In genomic region chrX:15674514-15674898, GRCh38 we compare ENCODE assay signal across 8 cellular contexts. TPM values are rescaled to one million over a fixed set of nuclear protein-coding genes. Genes with fewer than 3 reads are reported as not detected.
DNase-seq lines count a peak whose midpoint lies in the region; ATAC-seq and TF ChIP-seq lines count a peak whose summit lies in the region.

No MANE protein-coding gene starts in this region.

- H3K9ac ChIP-seq in BLaER1 treated with 17β-estradiol and CSF1 and Interleukin-3, amounts not matched to agents 10 nM and 100 nM = peak overlapping the region; percentile 84 to 94 (median 89)

- H4K20me1 ChIP-seq in BLaER1 treated with 17β-estradiol and CSF1 and Interleukin-3, amounts not matched to agents 10 nM and 100 nM = peaks cover 7 to 43% (median 35%) of the 10 kb centered on the region in 11 experiments; a peak in 17 of 22 replicates

- peaks cover 0 to 6% (median 0%) of the 10 kb centered on the region in 11 experiments; a peak in 2 of 22 replicates for H3K9me3 ChIP-seq in BLaER1 treated with 17β-estradiol and CSF1 and Interleukin-3, amounts not matched to agents 10 nM and 100 nM (replicated peaks in 1 of 11)
- no peaks in the 10 kb centered on the region for H3K9me3 ChIP-seq in left ventricle myocardium inferior (replicated peaks)

- H3K27me3 Mint-ChIP-seq in activated naive CD8-positive, alpha-beta T cell treated with anti-CD3 and anti-CD28 coated beads, Interleukin-2, amount 50 U/mL, for 24 hours = no peaks in the 10 kb centered on the region

- TF ChIP-seq CTCF in left ventricle myocardium inferior (IDR thresholded peaks at IDR 0.05; ENCODE audit: borderline replicate concordance) = no peak
- no peak for TF ChIP-seq CTCF in retinal pigment epithelial cell (conservative IDR thresholded peaks at IDR 0.05; ENCODE audit: low read depth, low read length)

- H3K4me2 ChIP-seq in BLaER1 treated with 17β-estradiol and CSF1 and Interleukin-3, amounts not matched to agents 10 nM and 100 nM = peak overlapping the region; percentile 87 to 98 (median 95)

- intact Hi-C loops in left ventricle myocardium inferior (cut with micrococcal nuclease) = no loop called here

- peaks cover 5% of the 10 kb centered on the region for H3K36me3 Mint-ChIP-seq in activated naive CD8-positive, alpha-beta T cell treated with anti-CD3 and anti-CD28 coated beads, Interleukin-2, amount 50 U/mL, for 24 hours (ENCODE audit: low read depth)

- H3K4me1 Mint-ChIP-seq in activated naive CD8-positive, alpha-beta T cell treated with anti-CD3 and anti-CD28 coated beads, Interleukin-2, amount 50 U/mL, for 24 hours = peaks cover 51% of the 10 kb centered on the region

- DNase-seq in NCI-H82 (lab: John Stamatoyannopoulos, UW) = peak; percentile 96
- peak; percentile 78 for DNase-seq in activated naive CD8-positive, alpha-beta T cell treated with anti-CD3 and anti-CD28 coated beads, Interleukin-2, amount 50 U/mL, for 24 hours
- DNase-seq in left ventricle myocardium inferior = peak; percentile 91
- peak; percentile 85 for DNase-seq in retinal pigment epithelial cell (ENCODE audit: low read depth)

- H3K36me3 ChIP-seq in BLaER1 treated with 17β-estradiol and CSF1 and Interleukin-3, amounts not matched to agents 10 nM and 100 nM = peaks cover 0 to 10% (median 9%) of the 10 kb centered on the region in 11 experiments; a peak in 13 of 22 replicates
- no peaks in the 10 kb centered on the region for H3K36me3 ChIP-seq in left ventricle myocardium inferior

- no peak overlapping the region for H3K4me3 Mint-ChIP-seq in activated naive CD8-positive, alpha-beta T cell treated with anti-CD3 and anti-CD28 coated beads, Interleukin-2, amount 50 U/mL, for 24 hours

- peak overlapping the region; percentile 72 to 92 (median 82) for H3K4me3 ChIP-seq in BLaER1 treated with 17β-estradiol and CSF1 and Interleukin-3, amounts not matched to agents 10 nM and 100 nM
- peak overlapping the region; percentile 82 for H3K4me3 ChIP-seq in left ventricle myocardium inferior
- H3K4me3 ChIP-seq in retinal pigment epithelial cell (ENCODE audit: low read length) = peak overlapping the region; percentile 96

- peaks cover 31 to 54% (median 48%) of the 10 kb centered on the region in 11 experiments for H3K27me3 ChIP-seq in BLaER1 treated with 17β-estradiol and CSF1 and Interleukin-3, amounts not matched to agents 10 nM and 100 nM
- H3K27me3 ChIP-seq in left ventricle myocardium inferior (ENCODE audit: low read depth) = no peaks in the 10 kb centered on the region

- H3K9me3 Mint-ChIP-seq in activated naive CD8-positive, alpha-beta T cell treated with anti-CD3 and anti-CD28 coated beads, Interleukin-2, amount 50 U/mL, for 24 hours = no peaks in the 10 kb centered on the region

- peaks cover 20 to 41% (median 32%) of the 10 kb centered on the region in 10 experiments for H3K4me1 ChIP-seq in BLaER1 treated with 17β-estradiol and CSF1 and Interleukin-3, amounts not matched to agents 10 nM and 100 nM
- peaks cover 29% of the 10 kb centered on the region for H3K4me1 ChIP-seq in left ventricle myocardium inferior

- H3K27ac ChIP-seq in BLaER1 treated with 17β-estradiol and CSF1 and Interleukin-3, amounts not matched to agents 10 nM and 100 nM = peak overlapping the region; percentile 85 to 97 (median 89); a peak in 21 of 22 replicates
- peak overlapping the region; percentile 97 for H3K27ac ChIP-seq in left ventricle myocardium inferior (replicated peaks)

- H3K27ac Mint-ChIP-seq in activated naive CD8-positive, alpha-beta T cell treated with anti-CD3 and anti-CD28 coated beads, Interleukin-2, amount 50 U/mL, for 24 hours = no peak overlapping the region

- peak; percentile 76 for ATAC-seq in GM18858 (IDR thresholded peaks at IDR 0.05; ENCODE audit: unreplicated experiment)
- peak; percentile 81 for ATAC-seq in HG03060 (IDR thresholded peaks at IDR 0.05; ENCODE audit: low read depth, unreplicated experiment)
- no peak for ATAC-seq in activated naive CD8-positive, alpha-beta T cell treated with anti-CD3 and anti-CD28 coated beads, Interleukin-2, amount 50 U/mL, for 24 hours
- ATAC-seq in HG02610 (IDR thresholded peaks at IDR 0.05; ENCODE audit: unreplicated experiment) = no peak

RNA-seq across cellular contexts. Expression of gene CLTRN, which starts 9.9 kb away (rescaled TPM):
- total RNA-seq in left ventricle myocardium inferior = 0.66 TPM

Comparison
In these comparisons a context has a peak if more than half of its experiments do, and no peak if none do; other contexts are left out.
1. ATAC-seq: peak in GM18858 (single experiment) and HG03060 (single experiment); none in activated naive CD8-positive, alpha-beta T cell treated with anti-CD3 and anti-CD28 coated beads, Interleukin-2, amount 50 U/mL, for 24 hours (single experiment) and HG02610 (single experiment).
2. Peak in every context shown above with its lines, with median percentiles within 50 percentile points of each other: H3K4me3 ChIP-seq and DNase-seq.